Comparison of ENCODE assay signal across 14 cellular contexts in the genomic region with DNA sequence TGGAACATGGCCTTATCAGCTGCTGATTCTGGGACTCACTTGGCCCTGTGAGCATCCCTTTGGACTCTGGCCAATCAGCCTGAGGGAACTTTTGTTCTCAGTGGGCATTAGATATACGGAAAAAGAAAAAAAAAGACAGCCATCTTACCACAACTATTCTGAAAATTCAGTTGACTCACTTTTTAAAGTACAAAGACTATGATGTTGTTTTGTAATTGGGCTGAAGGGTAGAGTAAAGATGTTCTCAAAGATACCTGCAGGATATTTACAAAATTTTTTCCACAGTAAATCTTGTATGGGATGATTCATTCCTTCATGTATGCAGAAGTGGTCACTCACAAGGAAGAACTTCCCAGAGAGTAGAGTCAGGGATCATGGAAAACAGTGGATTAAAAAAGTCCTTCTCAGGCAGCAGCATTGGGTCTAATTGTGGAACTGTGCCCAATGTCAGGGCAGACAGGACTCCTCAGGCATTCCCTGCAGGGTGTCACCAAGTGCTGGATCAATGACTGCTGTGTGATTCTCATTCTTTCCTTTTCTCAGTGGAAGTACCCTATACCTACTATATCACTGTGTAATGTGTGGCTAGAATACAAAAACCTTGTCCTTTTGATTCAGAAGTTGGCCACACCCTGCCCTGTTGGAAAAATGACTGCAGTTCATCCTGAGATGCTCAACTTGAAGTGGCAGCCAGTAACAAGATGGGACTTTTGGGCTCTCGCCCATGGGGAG. TPM values are rescaled to one million over a fixed set of nuclear protein-coding genes. Genes with fewer than 3 reads are reported as not detected.
A peak's percentile ranks its signal among the peaks of the same experiment; 100 is the strongest.
DNase-seq lines count a peak whose midpoint lies in the region; TF ChIP-seq lines count a peak whose summit lies in the region.
"Had no signal": no experiment of that assay in that cellular context is flagged by ENCODE, and none has a peak within 500 bp of the region (broad histone marks: within the 10 kb centered on the region; RNA-seq: fewer than 3 reads in every experiment).

No MANE protein-coding gene starts in this region.

- DNase-seq in AG08395 (ENCODE audit: low spot score) (peak; percentile 84), HK-2 (ENCODE audit: unreplicated experiment) (peak; percentile 59), amniotic epithelial cell (ENCODE audit: low read depth) (peak; percentile 98), glomerular visceral epithelial cell (ENCODE audit: extremely low spot score) (peak; percentile 96), SIG-M5 (lab: John Stamatoyannopoulos, UW) (no peak), CD14-positive monocyte (ENCODE audit: low spot score) (no peak), GM19238 (ENCODE audit: insufficient read length, low spot score) (no peak), middle frontal gyrus (ENCODE audit: extremely low spot score, low spot score) (no peak)
- DNase-seq: body of pancreas; CD8-positive, alpha-beta memory T cell; NCI-H187; occipital lobe; stimulated activated CD4-positive, alpha-beta T cell treated with anti-CD3 and anti-CD28 coated beads, Interleukin-4, amount 100 ng/mL, for 24 hours; substantia nigra had no signal

- no peaks in the 10 kb centered on the region for H3K4me1 Mint-ChIP-seq in CD14-positive monocyte
- H3K4me1 Mint-ChIP-seq: CD8-positive, alpha-beta memory T cell had no signal

- H3K36me3 Mint-ChIP-seq in CD14-positive monocyte = no peaks in the 10 kb centered on the region
- H3K36me3 Mint-ChIP-seq: CD8-positive, alpha-beta memory T cell had no signal

- no peak overlapping the region for H3K4me3 Mint-ChIP-seq in CD14-positive monocyte
- H3K4me3 Mint-ChIP-seq: CD8-positive, alpha-beta memory T cell had no signal

- peaks cover 0 to 3% (median 0%) of the 10 kb centered on the region in 7 donors for H3K9me3 Mint-ChIP-seq in CD14-positive monocyte
- H3K9me3 Mint-ChIP-seq: CD8-positive, alpha-beta memory T cell had no signal

- intact Hi-C loops in CD14-positive monocyte (cut with micrococcal nuclease) = no loop called here

- no peak for TF ChIP-seq CTCF in CD14-positive monocyte (IDR thresholded peaks at IDR 0.05)

- peaks cover 0 to 2% (median 0%) of the 10 kb centered on the region in 3 donors for H3K27me3 Mint-ChIP-seq in CD14-positive monocyte (ENCODE audit: low read depth in 3 of 3)

- no peak overlapping the region for H3K27ac Mint-ChIP-seq in CD14-positive monocyte
- H3K27ac Mint-ChIP-seq: CD8-positive, alpha-beta memory T cell had no signal

RNA-seq across cellular contexts. Expression of gene SULT1C4, which starts 35.4 kb away (rescaled TPM):
- polyA plus RNA-seq in CD14-positive monocyte = not detected
- polyA plus RNA-seq: CD8-positive, alpha-beta memory T cell had no signal

RNA-seq across cellular contexts. Expression of gene GCC2, which starts 35.8 kb away (rescaled TPM):
- polyA plus RNA-seq in CD14-positive monocyte = 10 to 100 TPM in 1 of 2 donors, 1 to 10 TPM in 1; 6.0 to 13.7 TPM

Comparison
In these comparisons a context has a peak if more than half of its experiments do, and no peak if none do; other contexts are left out.
1. DNase-seq: peak in AG08395 (single experiment), HK-2 (single experiment), amniotic epithelial cell (single experiment) and glomerular visceral epithelial cell (single experiment); none in SIG-M5 (single experiment), CD14-positive monocyte (single experiment), GM19238 (single experiment) and middle frontal gyrus (single experiment).